In genomic region chr20:53593466-53594007, GRCh38 we compare ENCODE assay signal across 8 cellular contexts. TPM values are rescaled to one million over a fixed set of nuclear protein-coding genes. Genes with fewer than 3 reads are reported as not detected.
DNase-seq lines count a peak whose midpoint lies in the region; ATAC-seq and TF ChIP-seq lines count a peak whose summit lies in the region.
"Not testable (repeated sequence)": the region's sequence is repeated elsewhere in the genome, so short reads cannot be mapped to it uniquely, and the experiment has no call there.

Gene ZNF217 (minus strand): TSS chr20:53593839. CDS start chr20:53582826, 11,013 bp downstream.

- TF ChIP-seq POLR2A in esophagus muscularis mucosa (IDR thresholded peaks at IDR 0.05; ENCODE audit: low read depth), result not testable (repeated sequence)

- WGBS in esophagus muscularis mucosa, result no CpG with 5 or more reads among the region's 66 CpGs

- H3K36me3 ChIP-seq in Caco-2 (ENCODE audit: control insufficient read depth, insufficient read depth, low read length); esophagus muscularis mucosa; mucosa of descending colon (ENCODE audit: low read depth): not testable (repeated sequence)

- not testable (repeated sequence) for H3K9me3 Mint-ChIP-seq in Caco-2 (ENCODE audit: unreplicated experiment); IgD-negative memory B cell

- not testable (repeated sequence) for BruUV-seq in Caco-2 (replicated peaks; lab: Mats Ljungman, UMichigan)

- H3K27me3 ChIP-seq in Caco-2 (replicated peaks; ENCODE audit: control insufficient read depth, insufficient read depth, low read length); esophagus muscularis mucosa: not testable (repeated sequence)

- intact Hi-C loops in Caco-2 (cut with micrococcal nuclease; ENCODE audit: unreplicated experiment), result loop anchor here (1.0 to 5.0 kb wide), 10 partner anchors 14 to 324 kb away; no protein-coding TSS in a partner anchor
- intact Hi-C loops in esophagus muscularis mucosa (cut with DNase I); mucosa of descending colon (cut with DNase I, micrococcal nuclease): not testable (repeated sequence)

- H3K4me3 ChIP-seq in Caco-2 (ENCODE audit: low read depth, low read length), result peak within 1 kb of the TSS; percentile 98
- H3K4me3 ChIP-seq in esophagus muscularis mucosa, result peak within 1 kb of the TSS; percentile 75 to 94 (median 94)
- peak within 1 kb of the TSS; percentile 84 for H3K4me3 ChIP-seq in mucosa of descending colon

- peak; percentile 18 for ATAC-seq in GM21717 (IDR thresholded peaks at IDR 0.05; ENCODE audit: unreplicated experiment)
- ATAC-seq in mucosa of descending colon, result peak; percentile 61

- peak within 1 kb of the TSS; percentile 87 for H3K4me3 Mint-ChIP-seq in Caco-2 (ENCODE audit: unreplicated experiment)
- H3K4me3 Mint-ChIP-seq in IgD-negative memory B cell, result peak within 1 kb of the TSS; percentile 95 to 98 (median 97)

- peaks cover 48% of the 10 kb centered on the region for H3K4me1 Mint-ChIP-seq in Caco-2 (ENCODE audit: low read depth, unreplicated experiment)
- H3K4me1 Mint-ChIP-seq in IgD-negative memory B cell, result peaks cover 17 to 40% (median 39%) of the 10 kb centered on the region in 3 donors

- CTCF ChIA-PET in Caco-2 (lab: Charles Lee), result interaction anchor here (0.6 to 2.0 kb wide), 19 partner anchors 11 to 582 kb away, joined by 3 to 15 read pairs (median 4); no protein-coding TSS in a partner anchor

- H3K4me1 ChIP-seq in Caco-2 (peaks cover 46% of the 10 kb centered on the region), esophagus muscularis mucosa (peaks cover 12 to 61% (median 49%) of the 10 kb centered on the region in 4 donors), mucosa of descending colon (ENCODE audit: low read depth) (peaks cover 11% of the 10 kb centered on the region)

- DNase-seq in Caco-2, result peak; percentile 93 to 95
- DNase-seq in SK-N-DZ (ENCODE audit: low spot score), result peak; percentile 75
- DNase-seq in activated effector memory CD4-positive, alpha-beta T cell treated with Interleukin-2 at 50 U/mL for 16 hours, result peak; percentile 65
- DNase-seq in esophagus muscularis mucosa (ENCODE audit: extremely low spot score), result not testable (repeated sequence)
- DNase-seq in mucosa of descending colon, result peak; percentile 81 to 88 (median 87)
- peak; percentile 33 for DNase-seq in stimulated activated CD8-positive, alpha-beta memory T cell treated with anti-CD3 and anti-CD28 coated beads, Interleukin-12 subunit alpha, Interleukin-12 subunit beta, amount 100 ng/mL, for 24 hours (ENCODE audit: extremely low read depth)

- not testable (repeated sequence) for H3K27me3 Mint-ChIP-seq in Caco-2 (ENCODE audit: insufficient read depth, unreplicated experiment); IgD-negative memory B cell

- H3K27ac Mint-ChIP-seq in Caco-2 (ENCODE audit: unreplicated experiment) (peak within 1 kb of the TSS; percentile 80), IgD-negative memory B cell (peak within 1 kb of the TSS; percentile 97 to 98 (median 97))

- not testable (repeated sequence) for TF ChIP-seq EP300 in esophagus muscularis mucosa (IDR thresholded peaks at IDR 0.05)

- POLR2A ChIA-PET in Caco-2 (lab: Charles Lee), result interaction anchor here (0.5 to 1.6 kb wide), 15 partner anchors 14 to 321 kb away, joined by 3 to 24 read pairs (median 4); no protein-coding TSS in a partner anchor

- H3K27ac ChIP-seq in esophagus muscularis mucosa (replicated peaks in 1 of 4), result peak within 1 kb of the TSS; percentile 91 to 99 (median 99)

- not testable (repeated sequence) for TF ChIP-seq CTCF in Caco-2 (IDR thresholded peaks at IDR 0.05; ENCODE audit: insufficient read depth in 1 of 2, low read depth in 1 of 2, low read length in 1 of 2, severe bottlenecking in 1 of 2, unreplicated experiment in 1 of 2); esophagus muscularis mucosa (IDR thresholded peaks at IDR 0.05); mucosa of descending colon (IDR thresholded peaks at IDR 0.05)

- not testable (repeated sequence) for H3K9me3 ChIP-seq in Caco-2, esophagus muscularis mucosa, mucosa of descending colon

- H3K36me3 Mint-ChIP-seq in Caco-2 (ENCODE audit: insufficient read depth, unreplicated experiment), result peaks cover 10% of the 10 kb centered on the region
- not testable (repeated sequence) for H3K36me3 Mint-ChIP-seq in IgD-negative memory B cell

RNA-seq across cellular contexts. Expression of gene ZNF217, which starts in this region (rescaled TPM):
- total RNA-seq in Caco-2 (2022), result 65.5 and 73.2 TPM in 2 replicates
- 29.9 TPM for polyA plus RNA-seq in IgD-negative memory B cell
- 9.8 and 10.8 TPM in 2 replicates for polyA plus RNA-seq in SK-N-DZ (2014; cell fraction: cytosol; rRNA removed)
- polyA plus RNA-seq in SK-N-DZ (2014; cell fraction: nucleus; rRNA removed), result 9.4 and 19.0 TPM in 2 replicates
- 10 to 100 TPM; 15.4 to 27.3 (median 18.6) TPM for total RNA-seq in esophagus muscularis mucosa
- 10 to 100 TPM; 38.9 to 79.8 (median 78.2) TPM for total RNA-seq in mucosa of descending colon
